ENCODE assay signal across 8 cellular contexts in genomic region chr17:28901866-28902818, GRCh38. TPM values are rescaled to one million over a fixed set of nuclear protein-coding genes. Genes with fewer than 3 reads are reported as not detected.
DNase-seq lines count a peak whose midpoint lies in the region; ATAC-seq and TF ChIP-seq lines count a peak whose summit lies in the region.

No MANE protein-coding gene starts in this region.

- no peaks in the 10 kb centered on the region for H3K9me3 Mint-ChIP-seq in T-helper 2 cell treated with Interferon-gamma antibody and Interleukin-4, amounts not matched to agents 5 μg/mL and 100 μg/mL, for 36 hours

- intact Hi-C loops in mammary epithelial cell (cut with micrococcal nuclease), result loop anchor here (2.0 to 10.0 kb wide), 2 partner anchors 89 to 257 kb away; partner anchors contain the start of gene BLTP2
- intact Hi-C loops in left colon (cut with DNase I, micrococcal nuclease), result no loop called here

- H3K4me1 Mint-ChIP-seq in T-helper 2 cell treated with Interferon-gamma antibody and Interleukin-4, amounts not matched to agents 5 μg/mL and 100 μg/mL, for 36 hours (ENCODE audit: low read depth), result peaks cover 41% of the 10 kb centered on the region

- BruUV-seq in mammary epithelial cell (replicated peaks; lab: Mats Ljungman, UMichigan), result no TSS peak

- H3K9me3 ChIP-seq in ES-I3 (ENCODE audit: control insufficient read depth, insufficient read depth, low read length) (no peaks in the 10 kb centered on the region), HEK293 (ENCODE audit: control insufficient read depth, insufficient read depth, low read depth, low read length) (no peaks in the 10 kb centered on the region), mammary epithelial cell (replicated peaks; ENCODE audit: insufficient read depth, low read length) (no peaks in the 10 kb centered on the region)

- ATAC-seq in left colon (peak; percentile 47), GM18870 (IDR thresholded peaks at IDR 0.05; ENCODE audit: unreplicated experiment) (no peak)

- dilution Hi-C loops in mammary epithelial cell (cut with HindIII; ENCODE audit: low sequenced_read_pairs), result loop anchor here (5.0 kb wide), 1 partner anchor 35 kb away; no protein-coding TSS in a partner anchor

- peaks cover 5% of the 10 kb centered on the region; the same call in 1 of the 2 replicates for H3K4me1 ChIP-seq in ES-I3 (ENCODE audit: insufficient read depth, low read length)
- H3K4me1 ChIP-seq in HEK293 (ENCODE audit: control insufficient read depth, insufficient read depth, low read length), result peaks cover 4% of the 10 kb centered on the region; the same call in 1 of the 2 replicates
- peaks cover 21% of the 10 kb centered on the region for H3K4me1 ChIP-seq in mammary epithelial cell (ENCODE audit: insufficient read depth, low read length)

- H3K79me2 ChIP-seq in mammary epithelial cell (ENCODE audit: insufficient read depth, low read length), result peaks cover 23% of the 10 kb centered on the region

- H3K27me3 ChIP-seq in mammary epithelial cell (ENCODE audit: insufficient read depth, low read length), result no peaks in the 10 kb centered on the region

- peak; percentile 61 for DNase-seq in NAMALWA (ENCODE audit: low spot score)
- DNase-seq in T-helper 2 cell treated with Interferon-gamma antibody and Interleukin-4, amounts not matched to agents 5 μg/mL and 100 μg/mL, for 36 hours (ENCODE audit: low spot score), result no peak
- DNase-seq in mammary epithelial cell, result no peak
- DNase-seq in left colon, result peak; percentile 53 to 77
- peak; percentile 65 for DNase-seq in stimulated activated CD4-positive, alpha-beta T cell treated with anti-CD3 and anti-CD28 coated beads, Interleukin-4, amount 100 ng/mL, for 1 hour

- H3K36me3 ChIP-seq in ES-I3 (ENCODE audit: insufficient read depth, low read length), result peaks cover 12% of the 10 kb centered on the region
- peaks cover 3 to 37% of the 10 kb centered on the region in 2 experiments; a peak in 1 of 3 replicates for H3K36me3 ChIP-seq in HEK293 (ENCODE audit: control insufficient read depth in 2 of 2, insufficient read depth in 1 of 2, low read length in 2 of 2)
- H3K36me3 ChIP-seq in mammary epithelial cell (ENCODE audit: insufficient read depth, low read length), result peaks cover 11% of the 10 kb centered on the region

- H3K4me3 ChIP-seq in HEK293 (ENCODE audit: low read depth, low read length) (peak overlapping the region; percentile 65), mammary epithelial cell (replicated peaks in 1 of 3; ENCODE audit: insufficient read depth in 1 of 3, low read depth in 2 of 3, low read length in 3 of 3) (peak overlapping the region; percentile 48 to 73 (median 59))

- in situ Hi-C loops in mammary epithelial cell (cut with MboI; ENCODE audit: low sequenced_read_pairs in 2 of 2), result loop anchor here in 1 of 2 donors (10.0 kb wide), 1 partner anchor 147 kb away; no protein-coding TSS in a partner anchor

- TF ChIP-seq CTCF in HEK293 (tag by site-specific recombination; IDR thresholded peaks at IDR 0.05) (peak; percentile 64), mammary epithelial cell (conservative IDR thresholded peaks at IDR 0.05 in 1 of 2, IDR thresholded peaks at IDR 0.05 in 1 of 2; ENCODE audit: extremely low read depth in 1 of 2, insufficient read depth in 1 of 2, low read depth in 1 of 2, low read length in 2 of 2) (no peak)

- peaks cover 43% of the 10 kb centered on the region for H3K36me3 Mint-ChIP-seq in T-helper 2 cell treated with Interferon-gamma antibody and Interleukin-4, amounts not matched to agents 5 μg/mL and 100 μg/mL, for 36 hours (ENCODE audit: low read depth)

- peak overlapping the region; percentile 77 for H3K27ac ChIP-seq in HEK293 (ENCODE audit: extremely low read depth, low read depth, low read length)
- H3K27ac ChIP-seq in mammary epithelial cell (ENCODE audit: insufficient read depth, low read depth, low read length), result peak overlapping the region; percentile 14

- 15% methylated on average over 20 of the region's 62 CpGs for WGBS in mammary epithelial cell (ENCODE audit: low coverage, missing lambda C conversion rate)

- H3K4me2 ChIP-seq in mammary epithelial cell (ENCODE audit: insufficient read depth, low read depth, low read length), result peak overlapping the region; percentile 92

- CTCF ChIA-PET in HEK293 (lab: Yijun Ruan, JAX) (interaction anchor here (0.5 to 18.6 kb wide), 23 partner anchors 10 to 395 kb away, joined by 3 to 142 read pairs (median 4); partner anchors contain the start of genes NEK8, PHF12 and TLCD1), mammary epithelial cell (lab: Charles Lee; ENCODE audit: low non-redundant PET) (interaction anchor here (0.5 to 1.0 kb wide), 4 partner anchors 24 to 94 kb away, joined by 3 to 7 read pairs (median 4); no protein-coding TSS in a partner anchor)

- H3K9ac ChIP-seq in ES-I3 (ENCODE audit: low read depth, low read length) (peak overlapping the region; percentile 70), mammary epithelial cell (ENCODE audit: insufficient read depth, low read length) (peak overlapping the region; percentile 38)

- H3K27ac Mint-ChIP-seq in T-helper 2 cell treated with Interferon-gamma antibody and Interleukin-4, amounts not matched to agents 5 μg/mL and 100 μg/mL, for 36 hours, result peak overlapping the region; percentile 84

- no peaks in the 10 kb centered on the region for H3K27me3 Mint-ChIP-seq in T-helper 2 cell treated with Interferon-gamma antibody and Interleukin-4, amounts not matched to agents 5 μg/mL and 100 μg/mL, for 36 hours (ENCODE audit: low read depth)

- POLR2A ChIA-PET in HEK293 (lab: Yijun Ruan, JAX), result interaction anchor here (0.5 to 2.1 kb wide), 10 partner anchors 10 to 183 kb away, joined by 3 to 9 read pairs (median 4); partner anchors contain the start of genes FAM222B, PHF12, RPL23A and TLCD1

- H4K20me1 ChIP-seq in mammary epithelial cell (ENCODE audit: insufficient read depth, low read length), result no peaks in the 10 kb centered on the region

- peak overlapping the region; percentile 88 for H2AFZ ChIP-seq in mammary epithelial cell (ENCODE audit: low read depth, low read length)

- H3K4me3 Mint-ChIP-seq in T-helper 2 cell treated with Interferon-gamma antibody and Interleukin-4, amounts not matched to agents 5 μg/mL and 100 μg/mL, for 36 hours, result peak overlapping the region; percentile 88

TF ChIP-seq in HEK293, 187 proteins besides CTCF, POLR2A, EP300 and RAD21 (continues in another document):
- TF ChIP-seq, protein P1, sequence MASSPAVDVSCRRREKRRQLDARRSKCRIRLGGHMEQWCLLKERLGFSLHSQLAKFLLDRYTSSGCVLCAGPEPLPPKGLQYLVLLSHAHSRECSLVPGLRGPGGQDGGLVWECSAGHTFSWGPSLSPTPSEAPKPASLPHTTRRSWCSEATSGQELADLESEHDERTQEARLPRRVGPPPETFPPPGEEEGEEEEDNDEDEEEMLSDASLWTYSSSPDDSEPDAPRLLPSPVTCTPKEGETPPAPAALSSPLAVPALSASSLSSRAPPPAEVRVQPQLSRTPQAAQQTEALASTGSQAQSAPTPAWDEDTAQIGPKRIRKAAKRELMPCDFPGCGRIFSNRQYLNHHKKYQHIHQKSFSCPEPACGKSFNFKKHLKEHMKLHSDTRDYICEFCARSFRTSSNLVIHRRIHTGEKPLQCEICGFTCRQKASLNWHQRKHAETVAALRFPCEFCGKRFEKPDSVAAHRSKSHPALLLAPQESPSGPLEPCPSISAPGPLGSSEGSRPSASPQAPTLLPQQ (tag by site-specific recombination; IDR thresholded peaks at IDR 0.05), result 0 out of 2 replicates have a peak, but pooled peaks have one; percentile 19
- TF ChIP-seq KLF1 (tag by site-specific recombination; IDR thresholded peaks at IDR 0.05) (no peak), ZNF701 (tag by site-specific recombination; IDR thresholded peaks at IDR 0.05) (no peak), ZNF626 (tag by site-specific recombination; IDR thresholded peaks at IDR 0.05) (no peak), ZNF16 (tag by site-specific recombination; IDR thresholded peaks at IDR 0.05; ENCODE audit: low read depth) (no peak), PRDM1 (tag by site-specific recombination; IDR thresholded peaks at IDR 0.05) (no peak), ZNF335 (tag by site-specific recombination; conservative IDR thresholded peaks at IDR 0.05) (peak; percentile 66), REPIN1 (tag by site-specific recombination; IDR thresholded peaks at IDR 0.05; ENCODE audit: low read depth) (no peak), BCL11B (tag by site-specific recombination; IDR thresholded peaks at IDR 0.05; ENCODE audit: low read depth) (0 out of 2 replicates have a peak, but pooled peaks have one; percentile 49), ZBTB1 (tag by site-specific recombination; IDR thresholded peaks at IDR 0.05) (no peak), ZNF830 (tag by site-specific recombination; IDR thresholded peaks at IDR 0.05; ENCODE audit: low read depth) (no peak), KLF16 (tag by site-specific recombination; IDR thresholded peaks at IDR 0.05) (peak; percentile 22; the same call in 1 of the 2 replicates)
- TF ChIP-seq, protein P2, sequence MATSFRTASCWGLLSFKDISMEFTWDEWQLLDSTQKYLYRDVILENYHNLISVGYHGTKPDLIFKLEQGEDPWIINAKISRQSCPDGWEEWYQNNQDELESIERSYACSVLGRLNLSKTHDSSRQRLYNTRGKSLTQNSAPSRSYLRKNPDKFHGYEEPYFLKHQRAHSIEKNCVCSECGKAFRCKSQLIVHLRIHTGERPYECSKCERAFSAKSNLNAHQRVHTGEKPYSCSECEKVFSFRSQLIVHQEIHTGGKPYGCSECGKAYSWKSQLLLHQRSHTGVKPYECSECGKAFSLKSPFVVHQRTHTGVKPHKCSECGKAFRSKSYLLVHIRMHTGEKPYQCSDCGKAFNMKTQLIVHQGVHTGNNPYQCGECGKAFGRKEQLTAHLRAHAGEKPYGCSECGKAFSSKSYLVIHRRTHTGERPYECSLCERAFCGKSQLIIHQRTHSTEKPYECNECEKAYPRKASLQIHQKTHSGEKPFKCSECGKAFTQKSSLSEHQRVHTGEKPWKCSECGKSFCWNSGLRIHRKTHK (tag by site-specific recombination; IDR thresholded peaks at IDR 0.05), result no peak

RNA-seq across cellular contexts. Expression of gene DHRS13, which starts 0.7 kb away (rescaled TPM):
- total RNA-seq in mammary epithelial cell, result 1 to 10 TPM; 2.3 to 7.3 TPM
- 7.9 TPM for polyA plus RNA-seq in mammary epithelial cell
- polyA minus RNA-seq in mammary epithelial cell, result 6.2 TPM
- total RNA-seq in left colon, result 1 to 10 TPM; 6.3 to 7.5 TPM

RNA-seq across cellular contexts. Expression of gene FLOT2, which starts 4.6 kb away (rescaled TPM):
- 100 to 1,000 TPM in 1 of 2 donors, 10 to 100 TPM in 1; 80.2 to 129 TPM for total RNA-seq in mammary epithelial cell
- polyA plus RNA-seq in mammary epithelial cell, result 105 TPM
- polyA minus RNA-seq in mammary epithelial cell, result 226 TPM
- 10 to 100 TPM; 82.4 to 91.5 TPM for total RNA-seq in left colon

RNA-seq across cellular contexts. Expression of gene ERAL1, which starts 47.3 kb away (rescaled TPM):
- total RNA-seq in mammary epithelial cell, result 10 to 100 TPM; 48.4 to 53.2 TPM
- polyA plus RNA-seq in mammary epithelial cell, result 68.5 TPM
- 83.1 TPM for polyA minus RNA-seq in mammary epithelial cell
- 10 to 100 TPM; 30.8 to 33.9 TPM for total RNA-seq in left colon

RNA-seq across cellular contexts. Expression of gene PHF12, which starts 49.2 kb away (rescaled TPM):
- total RNA-seq in mammary epithelial cell (10 to 100 TPM; 22.7 to 31.1 TPM), left colon (10 to 100 TPM; 33.1 to 42.3 TPM)
- polyA plus RNA-seq in mammary epithelial cell, result 17.8 TPM
- polyA minus RNA-seq in mammary epithelial cell, result 60.6 TPM

RNA-seq across cellular contexts. Expression of gene FAM222B, which starts 59.6 kb away (rescaled TPM):
- 10 to 100 TPM; 11.0 to 28.9 TPM for total RNA-seq in mammary epithelial cell
- polyA plus RNA-seq in mammary epithelial cell, result 25.3 TPM
- polyA minus RNA-seq in mammary epithelial cell, result 24.8 TPM
- total RNA-seq in left colon, result 10 to 100 TPM; 28.9 to 33.0 TPM

Comparison
In these comparisons a context has a peak if more than half of its experiments do, and no peak if none do; other contexts are left out.
1. DNase-seq: peak in NAMALWA (single experiment), left colon (2 of 2) and stimulated activated CD4-positive, alpha-beta T cell treated with anti-CD3 and anti-CD28 coated beads, Interleukin-4, amount 100 ng/mL, for 1 hour (single experiment); none in T-helper 2 cell treated with Interferon-gamma antibody and Interleukin-4, amounts not matched to agents 5 μg/mL and 100 μg/mL, for 36 hours (single experiment) and mammary epithelial cell (single experiment).